Comparison of ENCODE assay signal across 19 cellular contexts in genomic region chr10:62463364-62463763, GRCh38.
"Had no signal": no experiment of that assay in that cellular context is flagged by ENCODE, and none has a peak within 500 bp of the region (broad histone marks: within the 10 kb centered on the region; RNA-seq: fewer than 3 reads in every experiment).

No MANE protein-coding gene starts in this region.

- H3K4me3 ChIP-seq: coronary artery, dorsolateral prefrontal cortex, esophagus muscularis mucosa, gastrocnemius medialis, heart right ventricle, left lung, lower lobe of right lung, mucosa of descending colon had no signal

- H3K36me3 ChIP-seq: esophagus muscularis mucosa, gastrocnemius medialis, heart right ventricle, left lung, lower lobe of right lung had no signal

- DNase-seq: dermis blood vessel endothelial cell; dorsolateral prefrontal cortex; effector CD4-positive, alpha-beta T cell; effector memory CD4-positive, alpha-beta T cell; foreskin fibroblast; foreskin melanocyte; gastrocnemius medialis; glutamatergic neuron; head of caudate nucleus; heart right ventricle; hippocampal formation; left cardiac atrium; left lung; left ventricle myocardium superior; lower lobe of right lung; mesenchymal stem cell; mucosa of descending colon had no signal

- H3K4me1 ChIP-seq: gastrocnemius medialis, heart right ventricle, left lung, lower lobe of right lung had no signal

- ATAC-seq: gastrocnemius medialis, heart right ventricle, left cardiac atrium, left lung, left ventricle myocardium superior, lower lobe of right lung, mucosa of descending colon had no signal

- H3K27ac ChIP-seq: coronary artery, esophagus muscularis mucosa, gastrocnemius medialis, heart right ventricle, left lung, lower lobe of right lung had no signal

- H3K9me3 ChIP-seq: gastrocnemius medialis, mucosa of descending colon had no signal

- H3K27me3 ChIP-seq: dorsolateral prefrontal cortex, esophagus muscularis mucosa, gastrocnemius medialis, left lung had no signal
